In the genomic region with DNA sequence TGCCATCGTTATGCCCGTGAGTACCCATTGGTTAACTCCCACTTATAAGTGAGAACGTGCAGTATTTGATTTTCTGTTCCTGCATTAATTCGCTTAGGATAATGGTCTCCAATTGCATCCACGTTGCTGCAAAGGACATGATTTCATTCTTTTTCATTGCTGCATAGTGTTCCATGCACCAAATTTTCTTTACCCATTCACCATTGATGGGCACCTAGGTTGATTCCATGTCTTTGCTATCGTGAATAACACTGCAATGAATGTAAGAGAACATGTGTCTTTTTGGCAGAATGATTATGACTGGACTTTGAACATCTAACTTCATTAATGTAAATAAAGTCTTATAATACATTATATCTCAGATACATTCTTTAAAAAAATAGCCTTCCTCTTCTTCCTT, we compare ENCODE assay signal across 35 cellular contexts.
DNase-seq lines count a peak whose midpoint lies in the region; ATAC-seq, FAIRE-seq and TF ChIP-seq lines count a peak whose summit lies in the region.
"Had no signal": no experiment of that assay in that cellular context is flagged by ENCODE, and none has a peak within 500 bp of the region (broad histone marks: within the 10 kb centered on the region; RNA-seq: fewer than 3 reads in every experiment).

No MANE protein-coding gene starts in this region.

- H2AK9ac ChIP-seq in IMR-90 (replicated peaks; ENCODE audit: low read depth, low read length, poor library complexity): no peak overlapping the region

- H3K9me3 ChIP-seq in HEK293 (ENCODE audit: control insufficient read depth, insufficient read depth, low read depth, low read length) (no peaks in the 10 kb centered on the region), IMR-90 (ENCODE audit: control insufficient read depth, insufficient read depth, low read length) (no peaks in the 10 kb centered on the region), K562 (replicated peaks; ENCODE audit: control insufficient read depth, insufficient read depth, low read depth, low read length) (peaks cover 4% of the 10 kb centered on the region; the same call in 1 of the 2 replicates), GM23248 (ENCODE audit: low read depth) (no peaks in the 10 kb centered on the region), ascending aorta (no peaks in the 10 kb centered on the region)
- H3K9me3 ChIP-seq: A549, BE2C, BLaER1, Caco-2 had no signal

- H3K23ac ChIP-seq in IMR-90 (ENCODE audit: low read depth, low read length): no peak overlapping the region

- WGBS in IMR-90 (ENCODE audit: extremely low coverage in 2 of 2, insufficient read length in 1 of 2), 2 experiments: 92% methylated on average over 5 of the region's 6 CpGs; no CpG with 5 or more reads in 1 of the 2 experiments
- WGBS in K562 (ENCODE audit: insufficient coverage, low coverage, missing lambda C conversion rate): 87% methylated on average over 6 of the region's 6 CpGs
- WGBS in GM23248 (ENCODE audit: low coverage in 1 of 2, low lambda C conversion rate in 2 of 2, missing lambda C conversion rate in 2 of 2), 2 experiments: 85 to 86% methylated on average over 6 of the region's 6 CpGs

- no peak overlapping the region for H4K5ac ChIP-seq in IMR-90 (ENCODE audit: low read depth, low read length)

- no peak overlapping the region for H3K18ac ChIP-seq in IMR-90 (ENCODE audit: low read depth, low read length)

- H3K27ac ChIP-seq in HEK293 (ENCODE audit: extremely low read depth, low read depth, low read length) (no peak overlapping the region), IMR-90 (ENCODE audit: insufficient read depth, low read length) (no peak overlapping the region), K562 (ENCODE audit: extremely low read depth, low read depth, low read length) (no peak overlapping the region), GM23248 (no peak overlapping the region), ascending aorta (no peak overlapping the region)
- H3K27ac ChIP-seq: 22Rv1; A549; BLaER1; BLaER1 treated with 17β-estradiol and CSF1 and Interleukin-3, amounts not matched to agents 10 nM and 100 nM; C4-2B had no signal

- no peaks in the 10 kb centered on the region for H4K20me1 ChIP-seq in IMR-90 (ENCODE audit: insufficient read depth, low read length)
- H4K20me1 ChIP-seq in K562 (replicated peaks; ENCODE audit: control insufficient read depth, insufficient read depth, low read length): no peaks in the 10 kb centered on the region
- H4K20me1 ChIP-seq in GM23248 (ENCODE audit: insufficient read depth): no peaks in the 10 kb centered on the region
- H4K20me1 ChIP-seq: BLaER1; BLaER1 treated with 17β-estradiol and CSF1 and Interleukin-3, amounts not matched to agents 10 nM and 100 nM had no signal

- peak; percentile 88 for FAIRE-seq in H54 (lab: Jason Lieb, UNC)
- no peak for FAIRE-seq in K562 (lab: Jason Lieb, UNC)
- FAIRE-seq: A204.1, A549, D721Med had no signal

- no peak overlapping the region for H2BK15ac ChIP-seq in IMR-90 (ENCODE audit: low read depth, low read length)

- BruUV-seq in IMR-90 (replicated peaks; lab: Mats Ljungman, UMichigan) (no TSS peak), K562 (replicated peaks; lab: Mats Ljungman, UMichigan) (no TSS peak)

- no peak overlapping the region for H3K4ac ChIP-seq in IMR-90 (ENCODE audit: low read depth, low read length)

- no peaks in the 10 kb centered on the region for H3K9me2 ChIP-seq in GM23248 (ENCODE audit: insufficient read depth)

- dilution Hi-C loops in IMR-90 (cut with HindIII; ENCODE audit: low sequenced_read_pairs, unreplicated experiment): no loop called here

- H3K9me1 ChIP-seq in IMR-90 (ENCODE audit: insufficient read depth, low read length) (no peaks in the 10 kb centered on the region), K562 (ENCODE audit: control insufficient read depth, insufficient read depth, low read length) (no peaks in the 10 kb centered on the region)

- H3K4me1 ChIP-seq in HEK293 (ENCODE audit: control insufficient read depth, insufficient read depth, low read length) (peaks cover 10% of the 10 kb centered on the region), IMR-90 (ENCODE audit: control insufficient read depth, insufficient read depth, low read length) (peaks cover 9% of the 10 kb centered on the region; the same call in 1 of the 2 replicates), K562 (replicated peaks in 1 of 2; ENCODE audit: control insufficient read depth in 2 of 2, insufficient read depth in 2 of 2, low read length in 2 of 2) (peaks cover 0 to 2% of the 10 kb centered on the region in 2 experiments; a peak in 2 of 5 replicates), GM23248 (ENCODE audit: insufficient read depth) (peaks cover 9% of the 10 kb centered on the region), ascending aorta (no peaks in the 10 kb centered on the region)
- H3K4me1 ChIP-seq: BLaER1, Caco-2 had no signal

- H2BK5ac ChIP-seq in IMR-90 (ENCODE audit: low read depth, low read length, poor library complexity, severe bottlenecking): no peak overlapping the region

- TF ChIP-seq CTCF in HEK293 (tag by site-specific recombination; IDR thresholded peaks at IDR 0.05): no peak
- no peak for TF ChIP-seq CTCF in IMR-90 (conservative IDR thresholded peaks at IDR 0.05; ENCODE audit: low read depth, low read length)
- TF ChIP-seq CTCF in K562 (IDR thresholded peaks at IDR 0.05 in 2 of 3, conservative IDR thresholded peaks at IDR 0.05 in 1 of 3; ENCODE audit: insufficient read depth in 2 of 3, low read depth in 1 of 3, low read length in 3 of 3): no peak
- no peak for TF ChIP-seq CTCF in ascending aorta (IDR thresholded peaks at IDR 0.05)

- no peak for TF ChIP-seq EP300 in K562 (IDR thresholded peaks at IDR 0.05; ENCODE audit: low read length)

- H3K36me3 ChIP-seq in HEK293 (ENCODE audit: control insufficient read depth in 2 of 2, insufficient read depth in 1 of 2, low read length in 2 of 2) (no peaks in the 10 kb centered on the region), IMR-90 (ENCODE audit: control insufficient read depth, insufficient read depth, low read length) (no peaks in the 10 kb centered on the region), K562 (ENCODE audit: control insufficient read depth, insufficient read depth, low read length) (no peaks in the 10 kb centered on the region), GM23248 (ENCODE audit: low read depth) (no peaks in the 10 kb centered on the region), ascending aorta (no peaks in the 10 kb centered on the region)
- H3K36me3 ChIP-seq: BE2C; BLaER1; BLaER1 treated with 17β-estradiol and CSF1 and Interleukin-3, amounts not matched to agents 10 nM and 100 nM had no signal

- intact Hi-C loops in IMR-90 (cut with micrococcal nuclease) (no loop called here), K562 (cut with micrococcal nuclease) (no loop called here), ascending aorta (cut with DNase I) (no loop called here)

- CTCF ChIA-PET in HEK293 (lab: Yijun Ruan, JAX): interaction anchor here (0.6 kb wide), 1 partner anchor 11 kb away, joined by 3 read pairs; no protein-coding TSS in a partner anchor
- CTCF ChIA-PET in IMR-90 (lab: Yijun Ruan, JAX): no interaction called here
- CTCF ChIA-PET in K562 (lab: Yijun Ruan, JAX; ENCODE audit: low intra/inter-chr PET ratio): no interaction called here

- no peak overlapping the region for H3K56ac ChIP-seq in IMR-90 (ENCODE audit: extremely low read depth, insufficient read depth, low read length)

- H3K4me2 ChIP-seq in IMR-90 (ENCODE audit: low read depth, low read length): no peak overlapping the region
- no peak overlapping the region for H3K4me2 ChIP-seq in K562 (ENCODE audit: insufficient read depth, low read length)
- H3K4me2 ChIP-seq in GM23248 (ENCODE audit: unreplicated experiment): no peak overlapping the region
- H3K4me2 ChIP-seq: A549; BLaER1; BLaER1 treated with 17β-estradiol and CSF1 and Interleukin-3, amounts not matched to agents 10 nM and 100 nM had no signal

- TF ChIP-seq RAD21 in IMR-90 (IDR thresholded peaks at IDR 0.05; ENCODE audit: low read length) (no peak), K562 (CRISPR knock-in tag; conservative IDR thresholded peaks at IDR 0.05 in 1 of 2, IDR thresholded peaks at IDR 0.05 in 1 of 2) (no peak)

- POLR2A ChIA-PET in HEK293 (lab: Yijun Ruan, JAX): no interaction called here
- POLR2A ChIA-PET in IMR-90 (lab: Charles Lee; ENCODE audit: unreplicated experiment): no interaction called here
- POLR2A ChIA-PET in K562 (lab: Yijun Ruan, JAX): no interaction called here

- H2AK5ac ChIP-seq in IMR-90 (ENCODE audit: low read depth, low read length): no peak overlapping the region; the same call in 1 of the 2 replicates

- DNase-seq in H54 (ENCODE audit: insufficient read length, low spot score) (no peak), IMR-90 (no peak), K562 (ENCODE audit: extremely low read depth in 1 of 4, low spot score in 3 of 4) (no peak), kidney glomerular epithelial cell (lab: John Stamatoyannopoulos, UW) (no peak), GM23248 (no peak), ascending aorta (ENCODE audit: low spot score in 2 of 2) (no peak)
- DNase-seq in activated naive CD4-positive, alpha-beta T cell treated with anti-CD3 and anti-CD28 coated beads, Interleukin-2, amount 50 U/mL, for 16 hours: no peak
- DNase-seq: 8988T; ACHN; AML-193; BE2C; C1 segment of cervical spinal cord; Caco-2; Calu3; CD4-positive, alpha-beta memory T cell; CD4-positive, alpha-beta T cell; CD4-positive, CD25-positive, alpha-beta regulatory T cell; CD8-positive, alpha-beta memory T cell; CD8-positive, alpha-beta T cell; COR-L47; DMS 273 treated with DMSO at 0.1 percent for 48 hours; DMS153; DMS53; DMS79; DMS79 treated with DMSO at 0.1 percent for 48 hours; DND-41; EL had no signal

- ATAC-seq in IMR-90 (ENCODE audit: low read depth): no peak
- ATAC-seq in K562: no peak
- ATAC-seq: A549; CD8-positive, alpha-beta T cell had no signal

- H4K8ac ChIP-seq in IMR-90 (ENCODE audit: low read depth in 2 of 2, low read length in 2 of 2): no peak overlapping the region

- H3K14ac ChIP-seq in IMR-90 (replicated peaks; ENCODE audit: low read depth, low read length): no peak overlapping the region

- H2BK20ac ChIP-seq in IMR-90 (ENCODE audit: low read depth, low read length): peak overlapping the region; percentile 9; the same call in 1 of the 2 replicates

- H3K79me2 ChIP-seq in K562 (ENCODE audit: control insufficient read depth, insufficient read depth, low read length) (no peaks in the 10 kb centered on the region), GM23248 (ENCODE audit: insufficient read depth) (no peaks in the 10 kb centered on the region)

- H3K79me1 ChIP-seq in IMR-90 (ENCODE audit: low read depth in 1 of 2, low read length in 2 of 2): no peaks in the 10 kb centered on the region

- H3F3A ChIP-seq in GM23248 (ENCODE audit: insufficient read depth): no peaks in the 10 kb centered on the region

- in situ Hi-C loops in IMR-90 (cut with MboI; ENCODE audit: low sequenced_read_pairs) (no loop called here), K562 (cut with MboI) (no loop called here), GM23248 (cut with MboI) (no loop called here)

- TF ChIP-seq POLR2A in H54 (IDR thresholded peaks at IDR 0.05; ENCODE audit: low read depth, low read length): no peak
- no peak for TF ChIP-seq POLR2A in IMR-90 (IDR thresholded peaks at IDR 0.05; ENCODE audit: low read depth, low read length)
- no peak for TF ChIP-seq POLR2A in K562 (conservative IDR thresholded peaks at IDR 0.05)

- H2AFZ ChIP-seq in IMR-90 (replicated peaks; ENCODE audit: low read length, poor library complexity) (no peak overlapping the region), K562 (ENCODE audit: low read depth, low read length) (no peak overlapping the region), GM23248 (no peak overlapping the region)

- no peaks in the 10 kb centered on the region for H3K27me3 ChIP-seq in IMR-90 (ENCODE audit: control insufficient read depth, insufficient read depth, low read length)
- no peaks in the 10 kb centered on the region for H3K27me3 ChIP-seq in K562 (ENCODE audit: control insufficient read depth in 2 of 2, insufficient read depth in 2 of 2, low read length in 2 of 2)
- H3K27me3 ChIP-seq in GM23248 (replicated peaks; ENCODE audit: insufficient read depth): no peaks in the 10 kb centered on the region
- H3K27me3 ChIP-seq in ascending aorta: no peaks in the 10 kb centered on the region
- H3K27me3 ChIP-seq: BE2C; BLaER1; BLaER1 treated with 17β-estradiol and CSF1 and Interleukin-3, amounts not matched to agents 10 nM and 100 nM had no signal

- H3K9ac ChIP-seq in IMR-90 (ENCODE audit: low read depth, low read length) (no peak overlapping the region), K562 (ENCODE audit: insufficient read depth in 1 of 2, low read depth in 2 of 2, low read length in 2 of 2) (no peak overlapping the region), GM23248 (no peak overlapping the region)
- H3K9ac ChIP-seq: BLaER1; BLaER1 treated with 17β-estradiol and CSF1 and Interleukin-3, amounts not matched to agents 10 nM and 100 nM had no signal

- no peak overlapping the region for H4K91ac ChIP-seq in IMR-90 (ENCODE audit: insufficient read depth, low read depth, low read length)

- H3K4me3 ChIP-seq in HEK293 (ENCODE audit: low read depth, low read length) (no peak overlapping the region), IMR-90 (ENCODE audit: insufficient read depth, low read depth, low read length) (no peak overlapping the region), K562 (no peak overlapping the region), GM23248 (no peak overlapping the region), ascending aorta (no peak overlapping the region)
- H3K4me3 ChIP-seq: A549; BLaER1; BLaER1 treated with 17β-estradiol and CSF1 and Interleukin-3, amounts not matched to agents 10 nM and 100 nM had no signal

- H2BK120ac ChIP-seq in IMR-90 (ENCODE audit: low read depth, low read length): no peak overlapping the region
